Comparison of ENCODE assay signal across 10 cellular contexts in genomic region chr6:157563611-157564284, GRCh38.
DNase-seq lines count a peak whose midpoint lies in the region; ATAC-seq lines count a peak whose summit lies in the region.
"Had no signal": no experiment of that assay in that cellular context is flagged by ENCODE, and none has a peak within 500 bp of the region (broad histone marks: within the 10 kb centered on the region; RNA-seq: fewer than 3 reads in every experiment).

No MANE protein-coding gene starts in this region.

- H3K27ac ChIP-seq in CD8-positive, alpha-beta memory T cell (ENCODE audit: low read depth, low read length), result no peak overlapping the region

- CTCF ChIA-PET in activated CD8-positive, alpha-beta T cell treated with anti-CD3 and anti-CD28 coated beads, Interleukin-2, amount 10 ng/mL, durations not matched to agents 7 days and 5 days (lab: Charles Lee), result no interaction called here
- CTCF ChIA-PET in CD8-positive, alpha-beta memory T cell (lab: Charles Lee), result no interaction called here

- POLR2A ChIA-PET in activated CD8-positive, alpha-beta T cell treated with anti-CD3 and anti-CD28 coated beads, Interleukin-2, amount 10 ng/mL, durations not matched to agents 7 days and 5 days (lab: Charles Lee), result interaction anchor here (1.1 kb wide), 1 partner anchor 37 kb away, joined by 3 read pairs; no protein-coding TSS in a partner anchor
- POLR2A ChIA-PET in CD8-positive, alpha-beta memory T cell (lab: Charles Lee), result no interaction called here

- H3K4me1 Mint-ChIP-seq in activated CD8-positive, alpha-beta T cell treated with anti-CD3 and anti-CD28 coated beads, Interleukin-2, amount 10 ng/mL, durations not matched to agents 7 days and 5 days (ENCODE audit: low read depth), result peaks cover 76% of the 10 kb centered on the region
- peaks cover 35 to 54% (median 51%) of the 10 kb centered on the region in 3 donors for H3K4me1 Mint-ChIP-seq in CD8-positive, alpha-beta memory T cell

- peak; percentile 70 for ATAC-seq in GM19351 (IDR thresholded peaks at IDR 0.05; ENCODE audit: unreplicated experiment)
- peak; percentile 49 for ATAC-seq in HG03025 (IDR thresholded peaks at IDR 0.05; ENCODE audit: low FRiP score, unreplicated experiment)
- ATAC-seq in activated CD8-positive, alpha-beta T cell treated with anti-CD3 and anti-CD28 coated beads, Interleukin-2, amount 10 ng/mL, durations not matched to agents 7 days and 5 days, result peak; percentile 69

- H3K4me1 ChIP-seq in CD8-positive, alpha-beta memory T cell (ENCODE audit: insufficient read depth, low read length), result peaks cover 21% of the 10 kb centered on the region

- peak overlapping the region; percentile 75 for H3K27ac Mint-ChIP-seq in activated CD8-positive, alpha-beta T cell treated with anti-CD3 and anti-CD28 coated beads, Interleukin-2, amount 10 ng/mL, durations not matched to agents 7 days and 5 days
- H3K27ac Mint-ChIP-seq in CD8-positive, alpha-beta memory T cell, result peak overlapping the region in 4 of 8 donors; percentile 3 to 64 (median 54)

- no peaks in the 10 kb centered on the region for H3K27me3 ChIP-seq in CD8-positive, alpha-beta memory T cell (ENCODE audit: insufficient read depth, low read length, poor library complexity, severe bottlenecking)

- peak overlapping the region; percentile 12 for H3K4me3 Mint-ChIP-seq in activated CD8-positive, alpha-beta T cell treated with anti-CD3 and anti-CD28 coated beads, Interleukin-2, amount 10 ng/mL, durations not matched to agents 7 days and 5 days
- peak overlapping the region in 2 of 7 donors; percentile 34 to 54 for H3K4me3 Mint-ChIP-seq in CD8-positive, alpha-beta memory T cell
- H3K4me3 Mint-ChIP-seq: CD4-positive, CD25-positive, alpha-beta regulatory T cell had no signal

- no peaks in the 10 kb centered on the region for H3K27me3 Mint-ChIP-seq in activated CD8-positive, alpha-beta T cell treated with anti-CD3 and anti-CD28 coated beads, Interleukin-2, amount 10 ng/mL, durations not matched to agents 7 days and 5 days (ENCODE audit: low read depth)
- no peaks in the 10 kb centered on the region for H3K27me3 Mint-ChIP-seq in CD8-positive, alpha-beta memory T cell

- no peaks in the 10 kb centered on the region for H3K36me3 ChIP-seq in CD8-positive, alpha-beta memory T cell (ENCODE audit: insufficient read depth, low read length)

- peaks cover 5% of the 10 kb centered on the region for H3K9me3 Mint-ChIP-seq in activated CD8-positive, alpha-beta T cell treated with anti-CD3 and anti-CD28 coated beads, Interleukin-2, amount 10 ng/mL, durations not matched to agents 7 days and 5 days (ENCODE audit: insufficient read depth)
- H3K9me3 Mint-ChIP-seq in CD8-positive, alpha-beta memory T cell, result no peaks in the 10 kb centered on the region
- H3K9me3 Mint-ChIP-seq: CD4-positive, CD25-positive, alpha-beta regulatory T cell had no signal

- H3K36me3 Mint-ChIP-seq in activated CD8-positive, alpha-beta T cell treated with anti-CD3 and anti-CD28 coated beads, Interleukin-2, amount 10 ng/mL, durations not matched to agents 7 days and 5 days (ENCODE audit: low read depth), result peaks cover 52% of the 10 kb centered on the region
- H3K36me3 Mint-ChIP-seq in CD8-positive, alpha-beta memory T cell, result peaks cover 0 to 6% (median 0%) of the 10 kb centered on the region in 3 donors
- H3K36me3 Mint-ChIP-seq: CD4-positive, CD25-positive, alpha-beta regulatory T cell had no signal

- DNase-seq in GM03348 (ENCODE audit: low spot score), result peak; percentile 23
- peak; percentile 54 for DNase-seq in activated CD8-positive, alpha-beta T cell treated with anti-CD3 and anti-CD28 coated beads, Interleukin-2, amount 10 ng/mL, durations not matched to agents 7 days and 5 days
- DNase-seq in superior temporal gyrus (ENCODE audit: extremely low spot score), result no peak
- no peak for DNase-seq in stimulated activated CD4-positive, alpha-beta T cell treated with anti-CD3 and anti-CD28 coated beads, Interleukin-4, amount 100 ng/mL, for 24 hours
- DNase-seq in CD8-positive, alpha-beta memory T cell, result no peak
- no peak for DNase-seq in cerebellar nuclear complex (lab: John Stamatoyannopoulos, UW)
- DNase-seq: mesenchymal stem cell had no signal

- no peaks in the 10 kb centered on the region for H3K9me3 ChIP-seq in CD8-positive, alpha-beta memory T cell (ENCODE audit: low read length)

- H3K4me3 ChIP-seq in CD8-positive, alpha-beta memory T cell (ENCODE audit: low read length), result no peak overlapping the region

Comparison
In these comparisons a context has a peak if more than half of its experiments do, and no peak if none do; other contexts are left out.
1. DNase-seq: peak in GM03348 (single experiment) and activated CD8-positive, alpha-beta T cell treated with anti-CD3 and anti-CD28 coated beads, Interleukin-2, amount 10 ng/mL, durations not matched to agents 7 days and 5 days (single experiment); none in superior temporal gyrus (single experiment), stimulated activated CD4-positive, alpha-beta T cell treated with anti-CD3 and anti-CD28 coated beads, Interleukin-4, amount 100 ng/mL, for 24 hours (single experiment), CD8-positive, alpha-beta memory T cell (0 of 5) and cerebellar nuclear complex (0 of 2).
2. Peak in every context shown above with its lines, with median percentiles within 50 percentile points of each other: ATAC-seq.